ENCODE assay signal across 20 cellular contexts in the genomic region with DNA sequence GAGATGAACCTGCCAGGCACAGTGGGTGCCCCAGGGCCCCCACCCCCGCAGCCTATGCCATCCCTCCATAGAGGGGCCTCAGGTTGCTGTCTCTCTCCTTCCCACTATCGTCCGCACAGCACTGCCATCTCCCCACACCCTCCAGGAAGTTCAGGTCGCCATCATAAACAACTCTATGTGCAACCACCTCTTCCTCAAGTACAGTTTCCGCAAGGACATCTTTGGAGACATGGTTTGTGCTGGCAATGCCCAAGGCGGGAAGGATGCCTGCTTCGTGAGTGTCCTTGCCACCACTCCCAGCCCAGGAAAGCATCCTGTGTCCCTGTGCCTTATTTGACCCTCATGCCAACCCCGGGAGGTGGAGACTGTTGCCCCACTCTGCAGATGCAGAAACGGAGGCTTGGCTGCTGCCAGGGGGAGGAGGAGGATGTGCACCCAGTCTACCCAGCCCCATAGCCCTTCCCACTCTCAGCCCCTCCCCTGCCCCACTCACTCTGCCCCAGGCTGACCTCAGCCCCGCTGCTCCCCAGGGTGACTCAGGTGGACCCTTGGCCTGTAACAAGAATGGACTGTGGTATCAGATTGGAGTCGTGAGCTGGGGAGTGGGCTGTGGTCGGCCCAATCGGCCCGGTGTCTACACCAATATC. TPM values are rescaled to one million over a fixed set of nuclear protein-coding genes. Genes with fewer than 3 reads are reported as not detected.
"Had no signal": no experiment of that assay in that cellular context is flagged by ENCODE, and none has a peak within 500 bp of the region (broad histone marks: within the 10 kb centered on the region; RNA-seq: fewer than 3 reads in every experiment).

No MANE protein-coding gene starts in this region.

- H3K9me3 ChIP-seq: adrenal gland, esophagus squamous epithelium had no signal

- H2AFZ ChIP-seq: parathyroid adenoma had no signal

- H3K36me3 ChIP-seq: adrenal gland, esophagus squamous epithelium had no signal

- H3K27me3 ChIP-seq: adrenal gland had no signal

- H3K4me3 ChIP-seq: adrenal gland, esophagus squamous epithelium had no signal

- H3K4me1 ChIP-seq: adrenal gland, esophagus squamous epithelium, parathyroid adenoma had no signal

- H3K9ac ChIP-seq: parathyroid adenoma had no signal

- FAIRE-seq: bronchial epithelial cell had no signal

- H3K79me2 ChIP-seq: parathyroid adenoma had no signal

- DNase-seq: activated CD4-positive, alpha-beta T cell treated with anti-CD3 and anti-CD28 coated beads, Interleukin-2, amount 50 U/mL, for 1 hour; activated CD8-positive, alpha-beta memory T cell treated with anti-CD3 and anti-CD28 coated beads for 24 hours; activated T-cell treated with anti-CD3 and anti-CD28 coated beads, Interleukin-2, amount 50 U/mL, for 72 hours; dermis blood vessel endothelial cell; effector memory CD4-positive, alpha-beta T cell; esophagus squamous epithelium; mesendoderm; retina; stimulated activated naive CD8-positive, alpha-beta T cell treated with anti-CD3 and anti-CD28 coated beads, Interleukin-15, Interleukin-2, amounts not matched to agents 100 U/mL and 50 U/mL, for 24 hours; T1000 had no signal

- ATAC-seq: activated CD4-positive, CD25-positive, alpha-beta regulatory T cell treated with anti-CD3 and anti-CD28 coated beads, Interleukin-2, amount 50 U/mL, for 24 hours; activated naive CD4-positive, alpha-beta T cell treated with anti-CD3 and anti-CD28 coated beads, Interleukin-2, amount 50 U/mL, for 72 hours; activated T-cell treated with anti-CD3 and anti-CD28 coated beads, Interleukin-2, amount 50 U/mL, for 72 hours; naive thymus-derived CD8-positive, alpha-beta T cell; stimulated activated naive CD8-positive, alpha-beta T cell treated with anti-CD3 and anti-CD28 coated beads, Interleukin-15, Interleukin-2, amounts not matched to agents 100 U/mL and 50 U/mL, for 24 hours had no signal

- H3K27ac ChIP-seq: adrenal gland, esophagus squamous epithelium, parathyroid adenoma had no signal

RNA-seq across cellular contexts. Expression of gene PRSS21, which starts 3.9 kb away (rescaled TPM):
- total RNA-seq: cerebellum, skeletal muscle tissue had no signal

RNA-seq across cellular contexts. Expression of gene ZG16B, which starts 9.1 kb away (rescaled TPM):
- total RNA-seq: cerebellum; naive thymus-derived CD8-positive, alpha-beta T cell had no signal
- polyA plus RNA-seq: naive thymus-derived CD8-positive, alpha-beta T cell had no signal

RNA-seq across cellular contexts. Expression of gene PRSS41, which starts 22.7 kb away (rescaled TPM):
- total RNA-seq: activated naive CD4-positive, alpha-beta T cell treated with anti-CD3 and anti-CD28 coated beads, Interleukin-2, amount 50 U/mL, for 72 hours; adrenal gland; bronchial epithelial cell; cerebellum; dermis blood vessel endothelial cell; esophagus squamous epithelium; lower leg skin; naive thymus-derived CD8-positive, alpha-beta T cell; skeletal muscle tissue; T-helper 1 cell treated with Interleukin-12 subunit alpha and Interleukin-12 subunit beta and Interleukin-4 antibody, amounts not matched to agents 30 ng/mL and 1 ng/mL, for 36 hours had no signal
- polyA plus RNA-seq: adrenal gland; naive thymus-derived CD8-positive, alpha-beta T cell had no signal

RNA-seq across cellular contexts. Expression of gene PRSS33, which starts 33.6 kb away (rescaled TPM):
- total RNA-seq: activated naive CD4-positive, alpha-beta T cell treated with anti-CD3 and anti-CD28 coated beads, Interleukin-2, amount 50 U/mL, for 72 hours; adrenal gland; bronchial epithelial cell; cerebellum; dermis blood vessel endothelial cell; esophagus squamous epithelium; lower leg skin; naive thymus-derived CD8-positive, alpha-beta T cell; skeletal muscle tissue; T-helper 1 cell treated with Interleukin-12 subunit alpha and Interleukin-12 subunit beta and Interleukin-4 antibody, amounts not matched to agents 30 ng/mL and 1 ng/mL, for 36 hours had no signal
- polyA plus RNA-seq: adrenal gland had no signal

RNA-seq across cellular contexts. Expression of gene PRSS22, which starts 37.0 kb away (rescaled TPM):
- total RNA-seq: cerebellum; dermis blood vessel endothelial cell; naive thymus-derived CD8-positive, alpha-beta T cell; skeletal muscle tissue; T-helper 1 cell treated with Interleukin-12 subunit alpha and Interleukin-12 subunit beta and Interleukin-4 antibody, amounts not matched to agents 30 ng/mL and 1 ng/mL, for 36 hours had no signal
- polyA plus RNA-seq: naive thymus-derived CD8-positive, alpha-beta T cell had no signal
